10 cellular contexts compared by ENCODE assay signal in the genomic region with DNA sequence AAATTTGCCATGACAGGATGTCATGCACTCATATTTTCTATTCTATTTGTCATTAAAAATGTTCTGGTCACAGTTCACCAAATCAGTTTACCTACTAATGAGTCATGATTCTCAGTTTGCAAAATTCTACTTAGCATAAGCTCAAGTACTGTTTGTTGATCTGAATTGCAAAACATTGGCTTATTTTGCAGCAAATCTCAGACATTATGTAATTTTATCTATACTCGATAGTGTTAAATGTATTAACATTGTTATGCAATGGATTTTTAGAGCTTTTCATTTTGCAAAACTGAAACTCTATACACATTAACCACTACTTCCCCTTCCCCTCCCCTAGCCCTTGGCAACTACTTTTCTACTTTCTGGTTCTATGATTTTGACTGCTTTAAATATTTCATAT.
DNase-seq lines count a peak whose midpoint lies in the region; ATAC-seq and TF ChIP-seq lines count a peak whose summit lies in the region.
"Had no signal": no experiment of that assay in that cellular context is flagged by ENCODE, and none has a peak within 500 bp of the region (broad histone marks: within the 10 kb centered on the region; RNA-seq: fewer than 3 reads in every experiment).

No MANE protein-coding gene starts in this region.

- intact Hi-C loops in lower lobe of right lung (cut with DNase I) = no loop called here

- peak; percentile 16 for DNase-seq in OCI-M1 (lab: John Stamatoyannopoulos, UW)
- no peak for DNase-seq in lower lobe of right lung
- DNase-seq in NCI-H82 treated with DMSO at 0.1 percent for 48 hours (lab: John Stamatoyannopoulos, UW; ENCODE audit: unreplicated experiment) = no peak
- no peak for DNase-seq in mucosa of gallbladder (ENCODE audit: low spot score)
- no peak for DNase-seq in NCI-H526 treated with DMSO at 0.1 percent for 48 hours (lab: John Stamatoyannopoulos, UW)
- DNase-seq: NCI-H1436 treated with DMSO at 0.1 percent for 48 hours, SK-N-SH had no signal

- no peaks in the 10 kb centered on the region for H3K36me3 ChIP-seq in lower lobe of right lung

- H3K4me1 ChIP-seq in lower lobe of right lung = peaks cover 10% of the 10 kb centered on the region

- ATAC-seq in GM18873 (IDR thresholded peaks at IDR 0.05; ENCODE audit: low FRiP score, unreplicated experiment) (peak; percentile 47), HG02763 (IDR thresholded peaks at IDR 0.05; ENCODE audit: unreplicated experiment) (peak; percentile 66), lower lobe of right lung (peak; percentile 56 to 69)

- H3K4me3 ChIP-seq in lower lobe of right lung = no peak overlapping the region
- H3K4me3 ChIP-seq: skin epidermis had no signal

- no peaks in the 10 kb centered on the region for H3K27me3 ChIP-seq in lower lobe of right lung (ENCODE audit: low read depth)

- no peaks in the 10 kb centered on the region for H3K9me3 ChIP-seq in lower lobe of right lung
- H3K9me3 ChIP-seq: SK-N-SH had no signal

- H3K27ac ChIP-seq in lower lobe of right lung = no peak overlapping the region

- TF ChIP-seq CTCF in lower lobe of right lung (IDR thresholded peaks at IDR 0.05) = no peak
